In the genomic region with DNA sequence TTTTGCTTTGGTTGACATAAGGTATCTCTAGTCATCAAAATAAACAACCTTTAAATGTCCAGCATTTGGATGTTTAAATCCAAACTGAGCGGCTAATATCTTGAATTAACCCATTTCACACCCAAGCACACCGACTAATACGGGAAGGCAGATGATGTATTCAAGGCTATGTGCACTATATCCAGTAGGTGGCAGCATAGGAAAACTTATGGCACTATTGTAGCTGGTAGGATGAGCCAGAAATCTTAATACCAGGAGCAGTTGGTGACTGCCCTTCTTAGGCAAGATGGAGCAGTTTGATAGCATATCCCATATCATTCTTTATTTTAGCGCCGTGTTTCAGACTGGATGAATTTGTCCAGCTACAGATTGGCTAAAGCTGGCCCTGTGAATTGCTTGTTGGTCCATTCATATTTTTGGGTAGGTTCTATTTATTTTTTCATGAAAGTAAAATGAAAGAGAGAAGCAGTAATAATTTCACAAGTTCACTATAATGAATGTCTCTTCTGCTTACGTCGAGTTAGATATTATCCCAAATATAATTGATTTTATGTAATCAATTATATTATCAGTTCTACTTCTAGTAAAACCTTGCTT, we compare ENCODE assay signal across 8 cellular contexts. TPM values are rescaled to one million over a fixed set of nuclear protein-coding genes. Genes with fewer than 3 reads are reported as not detected.
DNase-seq lines count a peak whose midpoint lies in the region; ATAC-seq and TF ChIP-seq lines count a peak whose summit lies in the region.

No MANE protein-coding gene starts in this region.

- H3K4me3 ChIP-seq in cardiac muscle cell (no peak overlapping the region), prostate gland (no peak overlapping the region)

- no peak overlapping the region for H3K27ac Mint-ChIP-seq in activated T-cell treated with anti-CD3 and anti-CD28 coated beads, Interleukin-2, amount 50 U/mL, for 24 hours
- H3K27ac Mint-ChIP-seq in activated T-cell treated with anti-CD3 and anti-CD28 coated beads, Interleukin-2, amount 50 U/mL, for 72 hours = no peak overlapping the region

- H3K27ac ChIP-seq in cardiac muscle cell (no peak overlapping the region), prostate gland (no peak overlapping the region)

- H3K27me3 Mint-ChIP-seq in activated T-cell treated with anti-CD3 and anti-CD28 coated beads, Interleukin-2, amount 50 U/mL, for 24 hours = peaks cover 13% of the 10 kb centered on the region
- H3K27me3 Mint-ChIP-seq in activated T-cell treated with anti-CD3 and anti-CD28 coated beads, Interleukin-2, amount 50 U/mL, for 72 hours (ENCODE audit: low read depth) = no peaks in the 10 kb centered on the region

- H3K36me3 Mint-ChIP-seq in activated T-cell treated with anti-CD3 and anti-CD28 coated beads, Interleukin-2, amount 50 U/mL, for 24 hours (ENCODE audit: low read depth) = no peaks in the 10 kb centered on the region
- H3K36me3 Mint-ChIP-seq in activated T-cell treated with anti-CD3 and anti-CD28 coated beads, Interleukin-2, amount 50 U/mL, for 72 hours (ENCODE audit: insufficient read depth in 2 of 2) = no peaks in the 10 kb centered on the region

- no peaks in the 10 kb centered on the region for H3K36me3 ChIP-seq in cardiac muscle cell
- H3K36me3 ChIP-seq in prostate gland = no peaks in the 10 kb centered on the region

- H3K4me1 Mint-ChIP-seq in activated T-cell treated with anti-CD3 and anti-CD28 coated beads, Interleukin-2, amount 50 U/mL, for 24 hours (ENCODE audit: low read depth) = no peaks in the 10 kb centered on the region
- no peaks in the 10 kb centered on the region for H3K4me1 Mint-ChIP-seq in activated T-cell treated with anti-CD3 and anti-CD28 coated beads, Interleukin-2, amount 50 U/mL, for 72 hours (ENCODE audit: low read depth)

- no peak overlapping the region for H3K4me3 Mint-ChIP-seq in activated T-cell treated with anti-CD3 and anti-CD28 coated beads, Interleukin-2, amount 50 U/mL, for 24 hours
- H3K4me3 Mint-ChIP-seq in activated T-cell treated with anti-CD3 and anti-CD28 coated beads, Interleukin-2, amount 50 U/mL, for 72 hours = no peak overlapping the region

- intact Hi-C loops in prostate gland (cut with DNase I) = loop anchor here (1.0 kb wide), 1 partner anchor 380 kb away; no protein-coding TSS in a partner anchor

- ATAC-seq in GM21528 (IDR thresholded peaks at IDR 0.05; ENCODE audit: low FRiP score, unreplicated experiment) = peak; percentile 97
- peak; percentile 84 for ATAC-seq in activated T-cell treated with anti-CD3 and anti-CD28 coated beads, Interleukin-2, amount 50 U/mL, for 72 hours (replicated peaks in 1 of 2)

- 7% methylated on average over 7 of the region's 7 CpGs for WGBS in prostate gland

- no peak for TF ChIP-seq POLR2A in prostate gland (IDR thresholded peaks at IDR 0.05)

- H3K9me3 ChIP-seq in cardiac muscle cell (ENCODE audit: low read depth) (no peaks in the 10 kb centered on the region), prostate gland (no peaks in the 10 kb centered on the region)

- TF ChIP-seq CTCF in cardiac muscle cell (IDR thresholded peaks at IDR 0.05; ENCODE audit: low read depth, low read length) (peak; percentile 79), prostate gland (IDR thresholded peaks at IDR 0.05) (peak; percentile 60 to 94 (median 88))

- H3K27me3 ChIP-seq in cardiac muscle cell (peaks cover 3% of the 10 kb centered on the region), prostate gland (replicated peaks; ENCODE audit: insufficient read depth) (no peaks in the 10 kb centered on the region)

- H3K9me3 Mint-ChIP-seq in activated T-cell treated with anti-CD3 and anti-CD28 coated beads, Interleukin-2, amount 50 U/mL, for 24 hours = no peaks in the 10 kb centered on the region
- H3K9me3 Mint-ChIP-seq in activated T-cell treated with anti-CD3 and anti-CD28 coated beads, Interleukin-2, amount 50 U/mL, for 72 hours = no peaks in the 10 kb centered on the region

- DNase-seq in activated T-cell treated with anti-CD3 and anti-CD28 coated beads for 24 hours (ENCODE audit: low read depth) (peak; percentile 23), HK-2 (ENCODE audit: unreplicated experiment) (peak; percentile 32), NCI-H510A treated with DMSO at 0.1 percent for 48 hours (lab: John Stamatoyannopoulos, UW) (peak; percentile 88), cardiac muscle cell (ENCODE audit: low read depth in 1 of 2, low spot score in 1 of 2) (peak; percentile 83 to 86), prostate gland (ENCODE audit: low spot score) (peak; percentile 72)
- DNase-seq in activated T-cell treated with anti-CD3 and anti-CD28 coated beads, Interleukin-2, amount 50 U/mL, for 24 hours = no peak
- peak; percentile 10 to 55 for DNase-seq in activated T-cell treated with anti-CD3 and anti-CD28 coated beads, Interleukin-2, amount 50 U/mL, for 72 hours

- no peaks in the 10 kb centered on the region for H3K4me1 ChIP-seq in cardiac muscle cell (ENCODE audit: low read depth)
- H3K4me1 ChIP-seq in prostate gland (replicated peaks) = no peaks in the 10 kb centered on the region

RNA-seq across cellular contexts. Expression of a gene that starts 24.4 kb away (rescaled TPM):
- total RNA-seq in activated T-cell treated with anti-CD3 and anti-CD28 coated beads, Interleukin-2, amount 50 U/mL, for 72 hours = 1 to 10 TPM; 2.5 to 2.8 TPM
- total RNA-seq in cardiac muscle cell (36.3 and 71.8 TPM in 2 replicates), prostate gland (10 to 100 TPM; 11.6 to 61.5 TPM)
- polyA plus RNA-seq in cardiac muscle cell = 33.3 and 60.3 TPM in 2 replicates
